Comparison of ENCODE assay signal across 25 cellular contexts in the genomic region with DNA sequence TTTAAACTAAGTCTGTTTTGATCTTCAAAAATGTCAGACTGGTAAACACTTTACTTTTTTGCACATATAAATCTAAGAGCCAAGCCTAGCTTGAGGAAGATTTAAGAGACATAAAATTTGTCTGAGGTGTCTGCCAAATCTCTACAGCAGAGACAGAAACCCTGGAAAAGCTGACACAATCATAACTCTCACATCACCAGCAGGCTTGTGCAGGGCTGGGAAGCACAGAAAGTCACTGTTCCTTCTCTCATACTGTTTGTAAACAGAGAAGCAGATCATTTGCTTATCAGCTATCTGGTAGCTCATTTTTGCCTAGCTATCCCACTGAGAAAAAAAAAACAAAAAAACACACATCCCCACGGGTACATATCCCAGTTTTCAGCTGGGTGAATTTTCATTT. TPM values are rescaled to one million over a fixed set of nuclear protein-coding genes. Genes with fewer than 3 reads are reported as not detected.
A peak's percentile ranks its signal among the peaks of the same experiment; 100 is the strongest.
DNase-seq lines count a peak whose midpoint lies in the region; ATAC-seq and TF ChIP-seq lines count a peak whose summit lies in the region.
"Had no signal": no experiment of that assay in that cellular context is flagged by ENCODE, and none has a peak within 500 bp of the region (broad histone marks: within the 10 kb centered on the region; RNA-seq: fewer than 3 reads in every experiment).

No MANE protein-coding gene starts in this region.

- no peak overlapping the region for H2BK120ac ChIP-seq in IMR-90 (ENCODE audit: low read depth, low read length)

- H3K18ac ChIP-seq in IMR-90 (ENCODE audit: low read depth, low read length) = peak overlapping the region; percentile 23; the same call in 1 of the 2 replicates

- no peaks in the 10 kb centered on the region for H3K79me1 ChIP-seq in IMR-90 (ENCODE audit: low read depth in 1 of 2, low read length in 2 of 2)

- no peak overlapping the region for H3K27ac Mint-ChIP-seq in CD8-positive, alpha-beta T cell
- H3K27ac Mint-ChIP-seq: activated CD4-positive, alpha-beta memory T cell treated with anti-CD3 and anti-CD28 coated beads for 36 hours; activated naive CD8-positive, alpha-beta T cell; activated T-cell treated with anti-CD3 and anti-CD28 coated beads, Interleukin-2, amount 50 U/mL, for 72 hours; CD8-positive, alpha-beta memory T cell; naive thymus-derived CD4-positive, alpha-beta T cell; progenitor cell of endocrine pancreas had no signal

- H3K27me3 ChIP-seq in IMR-90 (ENCODE audit: control insufficient read depth, insufficient read depth, low read length) = no peaks in the 10 kb centered on the region
- no peaks in the 10 kb centered on the region for H3K27me3 ChIP-seq in right cardiac atrium (ENCODE audit: control insufficient read depth, insufficient read depth)
- no peaks in the 10 kb centered on the region for H3K27me3 ChIP-seq in smooth muscle cell (ENCODE audit: low read depth)
- no peaks in the 10 kb centered on the region for H3K27me3 ChIP-seq in CD8-positive, alpha-beta T cell (ENCODE audit: insufficient read depth, low read length)
- H3K27me3 ChIP-seq: gastrocnemius medialis had no signal

- H4K8ac ChIP-seq in IMR-90 (ENCODE audit: low read depth in 2 of 2, low read length in 2 of 2) = no peak overlapping the region

- no peak overlapping the region for H3K14ac ChIP-seq in IMR-90 (replicated peaks; ENCODE audit: low read depth, low read length)

- H2BK15ac ChIP-seq in IMR-90 (ENCODE audit: low read depth, low read length) = no peak overlapping the region

- intact Hi-C loops in IMR-90 (cut with micrococcal nuclease) (no loop called here), right cardiac atrium (cut with DNase I) (no loop called here)
- intact Hi-C loops in CD8-positive, alpha-beta T cell (cut with DNase I, micrococcal nuclease) = no loop called here

- no peak overlapping the region for H2BK5ac ChIP-seq in IMR-90 (ENCODE audit: low read depth, low read length, poor library complexity, severe bottlenecking)

- H3K27ac ChIP-seq in IMR-90 (ENCODE audit: insufficient read depth, low read length) (peak overlapping the region; percentile 55; the same call in 1 of the 2 replicates), right cardiac atrium (ENCODE audit: low read length) (no peak overlapping the region), smooth muscle cell (ENCODE audit: low read depth) (peak overlapping the region; percentile 53)
- no peak overlapping the region for H3K27ac ChIP-seq in CD8-positive, alpha-beta T cell (ENCODE audit: low read depth, low read length)

- BruUV-seq in IMR-90 (replicated peaks; lab: Mats Ljungman, UMichigan) = no TSS peak

- H3K4me2 ChIP-seq in IMR-90 (ENCODE audit: low read depth, low read length) (peak overlapping the region; percentile 5; the same call in 1 of the 2 replicates), smooth muscle cell (peak overlapping the region; percentile 31)

- DNase-seq in IMR-90 (peak; percentile 4), choroid plexus epithelial cell (ENCODE audit: low read depth) (peak; percentile 31), right cardiac atrium (peak in 1 of 3 donors; percentile 42), smooth muscle cell (lab: John Stamatoyannopoulos, UW; ENCODE audit: unreplicated experiment) (no peak), NK-92 (lab: John Stamatoyannopoulos, UW; ENCODE audit: unreplicated experiment) (no peak)
- no peak for DNase-seq in activated T-cell treated with anti-CD3 and anti-CD28 coated beads, Interleukin-2, amount 50 U/mL, for 4 hours
- DNase-seq in activated effector memory CD4-positive, alpha-beta T cell treated with anti-CD3 and anti-CD28 coated beads, Interleukin-2, amount 50 U/mL, for 16 hours = no peak
- no peak for DNase-seq in CD8-positive, alpha-beta T cell
- DNase-seq: activated CD4-positive, alpha-beta memory T cell treated with anti-CD3 and anti-CD28 coated beads for 36 hours; activated T-cell treated with anti-CD3 and anti-CD28 coated beads, Interleukin-2, amount 50 U/mL, for 72 hours; CD8-positive, alpha-beta memory T cell; DND-41; gastrocnemius medialis; naive thymus-derived CD4-positive, alpha-beta T cell; NCI-H1105 treated with DMSO at 0.1 percent for 48 hours; NCI-H2171 treated with DMSO at 0.1 percent for 48 hours; NK-92 treated with Interleukin-12 subunit alpha and Interleukin-12 subunit beta, amount 100 ng/mL, for 24 hours; RPMI8226; stimulated activated CD4-positive, alpha-beta T cell treated with anti-CD3 and anti-CD28 coated beads, Interleukin-15, amount 100 ng/mL, for 24 hours; stimulated activated naive CD4-positive, alpha-beta T cell; T-helper 1 cell had no signal

- H3K9me3 ChIP-seq in IMR-90 (ENCODE audit: control insufficient read depth, insufficient read depth, low read length) (no peaks in the 10 kb centered on the region), right cardiac atrium (ENCODE audit: control insufficient read depth, low read length) (no peaks in the 10 kb centered on the region), smooth muscle cell (replicated peaks; ENCODE audit: low read depth) (no peaks in the 10 kb centered on the region)
- H3K9me3 ChIP-seq in CD8-positive, alpha-beta T cell (ENCODE audit: low read length) = no peaks in the 10 kb centered on the region
- H3K9me3 ChIP-seq: gastrocnemius medialis had no signal

- WGBS in IMR-90 (ENCODE audit: extremely low coverage in 2 of 2, insufficient read length in 1 of 2), 2 experiments = no CpG with 5 or more reads among the region's 1 CpG
- WGBS in right cardiac atrium = 26% methylated on average over 1 of the region's 1 CpG
- 29% methylated on average over 1 of the region's 1 CpG for WGBS in smooth muscle cell (ENCODE audit: low lambda C conversion rate)

- H3K9me1 ChIP-seq in IMR-90 (ENCODE audit: insufficient read depth, low read length) = no peaks in the 10 kb centered on the region

- no peak for TF ChIP-seq POLR2A in IMR-90 (IDR thresholded peaks at IDR 0.05; ENCODE audit: low read depth, low read length)

- dilution Hi-C loops in IMR-90 (cut with HindIII; ENCODE audit: low sequenced_read_pairs, unreplicated experiment) = no loop called here

- H3F3A ChIP-seq in smooth muscle cell (ENCODE audit: low read depth) = no peaks in the 10 kb centered on the region

- H3K9me3 Mint-ChIP-seq in activated T-cell treated with anti-CD3 and anti-CD28 coated beads, Interleukin-2, amount 50 U/mL, for 4 hours = no peaks in the 10 kb centered on the region
- H3K9me3 Mint-ChIP-seq in CD8-positive, alpha-beta T cell = no peaks in the 10 kb centered on the region
- H3K9me3 Mint-ChIP-seq: activated CD4-positive, alpha-beta memory T cell treated with anti-CD3 and anti-CD28 coated beads for 36 hours; activated T-cell treated with anti-CD3 and anti-CD28 coated beads, Interleukin-2, amount 50 U/mL, for 72 hours; CD8-positive, alpha-beta memory T cell; central memory CD8-positive, alpha-beta T cell; naive thymus-derived CD4-positive, alpha-beta T cell had no signal

- TF ChIP-seq RAD21 in IMR-90 (IDR thresholded peaks at IDR 0.05; ENCODE audit: low read length) = no peak

- no peaks in the 10 kb centered on the region for H3K27me3 Mint-ChIP-seq in activated T-cell treated with anti-CD3 and anti-CD28 coated beads, Interleukin-2, amount 50 U/mL, for 4 hours (ENCODE audit: low read depth)
- H3K27me3 Mint-ChIP-seq in CD8-positive, alpha-beta T cell (ENCODE audit: low read depth) = no peaks in the 10 kb centered on the region
- H3K27me3 Mint-ChIP-seq: activated CD4-positive, alpha-beta memory T cell treated with anti-CD3 and anti-CD28 coated beads for 36 hours; activated naive CD8-positive, alpha-beta T cell; central memory CD8-positive, alpha-beta T cell; naive thymus-derived CD4-positive, alpha-beta T cell; progenitor cell of endocrine pancreas had no signal

- no peaks in the 10 kb centered on the region for H4K20me1 ChIP-seq in IMR-90 (ENCODE audit: insufficient read depth, low read length)
- H4K20me1 ChIP-seq in smooth muscle cell (ENCODE audit: low read depth) = no peaks in the 10 kb centered on the region

- H2AK9ac ChIP-seq in IMR-90 (replicated peaks; ENCODE audit: low read depth, low read length, poor library complexity) = no peak overlapping the region

- no peak overlapping the region for H2AK5ac ChIP-seq in IMR-90 (ENCODE audit: low read depth, low read length)

- ATAC-seq in IMR-90 (ENCODE audit: low read depth) (peak; percentile 42; the same call in 1 of the 2 replicates), right cardiac atrium (peak; percentile 71 to 85)
- ATAC-seq in activated T-cell treated with anti-CD3 and anti-CD28 coated beads, Interleukin-2, amount 50 U/mL, for 4 hours = no peak
- no peak for ATAC-seq in CD8-positive, alpha-beta T cell
- ATAC-seq: activated T-cell treated with anti-CD3 and anti-CD28 coated beads, Interleukin-2, amount 50 U/mL, for 72 hours; naive thymus-derived CD4-positive, alpha-beta T cell had no signal

- H3K56ac ChIP-seq in IMR-90 (ENCODE audit: extremely low read depth, insufficient read depth, low read length) = no peak overlapping the region

- H3K4me1 ChIP-seq in IMR-90 (ENCODE audit: control insufficient read depth, insufficient read depth, low read length) (no peaks in the 10 kb centered on the region), right cardiac atrium (ENCODE audit: control insufficient read depth, insufficient read depth, low read length) (no peaks in the 10 kb centered on the region), smooth muscle cell (ENCODE audit: low read depth) (no peaks in the 10 kb centered on the region)
- no peaks in the 10 kb centered on the region for H3K4me1 ChIP-seq in CD8-positive, alpha-beta T cell (ENCODE audit: insufficient read depth, low read length)

- no peak overlapping the region for H4K5ac ChIP-seq in IMR-90 (ENCODE audit: low read depth, low read length)

- no peak for TF ChIP-seq CTCF in IMR-90 (conservative IDR thresholded peaks at IDR 0.05; ENCODE audit: low read depth, low read length)
- no peak for TF ChIP-seq CTCF in choroid plexus epithelial cell (conservative IDR thresholded peaks at IDR 0.05; ENCODE audit: low read depth, low read length)
- TF ChIP-seq CTCF in smooth muscle cell (IDR thresholded peaks at IDR 0.05; ENCODE audit: borderline replicate concordance, insufficient read depth, poor library complexity, severe bottlenecking) = no peak
- no peak for TF ChIP-seq CTCF in CD8-positive, alpha-beta T cell (IDR thresholded peaks at IDR 0.05)

- in situ Hi-C loops in IMR-90 (cut with MboI; ENCODE audit: low sequenced_read_pairs) = no loop called here

- H3K36me3 Mint-ChIP-seq in activated T-cell treated with anti-CD3 and anti-CD28 coated beads, Interleukin-2, amount 50 U/mL, for 4 hours (ENCODE audit: insufficient read depth) = peaks cover 26% of the 10 kb centered on the region
- H3K36me3 Mint-ChIP-seq in CD8-positive, alpha-beta T cell = peaks cover 38% of the 10 kb centered on the region

- peak overlapping the region; percentile 46; the same call in 1 of the 2 replicates for H3K9ac ChIP-seq in IMR-90 (ENCODE audit: low read depth, low read length)
- no peak overlapping the region for H3K9ac ChIP-seq in smooth muscle cell (ENCODE audit: low read depth)

- CTCF ChIA-PET in IMR-90 (lab: Yijun Ruan, JAX) = interaction anchor here (1.6 kb wide), 1 partner anchor 320 kb away, joined by 6 read pairs; no protein-coding TSS in a partner anchor
- CTCF ChIA-PET in CD8-positive, alpha-beta T cell (lab: Charles Lee) = interaction anchor here (1.2 kb wide), 1 partner anchor 21 kb away, joined by 3 read pairs; no protein-coding TSS in a partner anchor

- H2BK20ac ChIP-seq in IMR-90 (ENCODE audit: low read depth, low read length) = no peak overlapping the region

- H2AFZ ChIP-seq in IMR-90 (replicated peaks; ENCODE audit: low read length, poor library complexity) (no peak overlapping the region), smooth muscle cell (ENCODE audit: low read depth) (no peak overlapping the region)

- H3K4me3 ChIP-seq in IMR-90 (ENCODE audit: insufficient read depth, low read depth, low read length) = no peak overlapping the region
- no peak overlapping the region for H3K4me3 ChIP-seq in choroid plexus epithelial cell (ENCODE audit: low read depth, low read length)
- no peak overlapping the region for H3K4me3 ChIP-seq in right cardiac atrium (ENCODE audit: low read length)
- H3K4me3 ChIP-seq in smooth muscle cell = no peak overlapping the region
- no peak overlapping the region for H3K4me3 ChIP-seq in CD8-positive, alpha-beta T cell (ENCODE audit: low read depth, low read length)
- H3K4me3 ChIP-seq: gastrocnemius medialis, lung had no signal

- H3K4me1 Mint-ChIP-seq in activated T-cell treated with anti-CD3 and anti-CD28 coated beads, Interleukin-2, amount 50 U/mL, for 4 hours (ENCODE audit: low read depth) = peaks cover 3% of the 10 kb centered on the region
- peaks cover 4% of the 10 kb centered on the region for H3K4me1 Mint-ChIP-seq in CD8-positive, alpha-beta T cell (ENCODE audit: low read depth)
- H3K4me1 Mint-ChIP-seq: central memory CD8-positive, alpha-beta T cell had no signal

- H3K36me3 ChIP-seq in IMR-90 (ENCODE audit: control insufficient read depth, insufficient read depth, low read length) (no peaks in the 10 kb centered on the region; the same call in 1 of the 2 replicates), smooth muscle cell (ENCODE audit: low read depth) (no peaks in the 10 kb centered on the region)
- H3K36me3 ChIP-seq in CD8-positive, alpha-beta T cell (ENCODE audit: insufficient read depth, low read length) = no peaks in the 10 kb centered on the region

- no peak overlapping the region for H3K23ac ChIP-seq in IMR-90 (ENCODE audit: low read depth, low read length)

- POLR2A ChIA-PET in IMR-90 (lab: Charles Lee; ENCODE audit: unreplicated experiment) = no interaction called here
- POLR2A ChIA-PET in CD8-positive, alpha-beta T cell (lab: Charles Lee) = no interaction called here

- H3K79me2 ChIP-seq in smooth muscle cell (ENCODE audit: low read depth) = no peaks in the 10 kb centered on the region

- no peak overlapping the region for H3K4ac ChIP-seq in IMR-90 (ENCODE audit: low read depth, low read length)

- H4K91ac ChIP-seq in IMR-90 (ENCODE audit: insufficient read depth, low read depth, low read length) = no peak overlapping the region

- no peak overlapping the region for H3K4me3 Mint-ChIP-seq in activated T-cell treated with anti-CD3 and anti-CD28 coated beads, Interleukin-2, amount 50 U/mL, for 4 hours
- H3K4me3 Mint-ChIP-seq in CD8-positive, alpha-beta T cell = no peak overlapping the region
- H3K4me3 Mint-ChIP-seq: activated CD4-positive, alpha-beta memory T cell treated with anti-CD3 and anti-CD28 coated beads for 36 hours; activated naive CD8-positive, alpha-beta T cell; activated T-cell treated with anti-CD3 and anti-CD28 coated beads, Interleukin-2, amount 50 U/mL, for 72 hours; CD8-positive, alpha-beta memory T cell; central memory CD8-positive, alpha-beta T cell; naive thymus-derived CD4-positive, alpha-beta T cell had no signal

RNA-seq across cellular contexts. Expression of a gene that starts 7.0 kb away (rescaled TPM):
- total RNA-seq in IMR-90 (2012; rRNA removed) = 11.1 and 11.8 TPM in 2 replicates
- polyA plus RNA-seq in IMR-90 (2012; rRNA removed) = 5.9 and 6.3 TPM in 2 replicates
- 2.1 and 3.4 TPM in 2 replicates for polyA plus RNA-seq in IMR-90 (2012; cell fraction: cytosol; rRNA removed)
- 0.50 and 3.6 TPM in 2 replicates for polyA plus RNA-seq in IMR-90 (2012; cell fraction: nucleus; rRNA removed; ENCODE audit: low replicate concordance)
- total RNA-seq in right cardiac atrium = 10 to 100 TPM; 17.3 to 20.1 (median 18.2) TPM
- 6.2 TPM for polyA plus RNA-seq in right cardiac atrium
- total RNA-seq in smooth muscle cell = 6.9 and 11.2 TPM in 2 replicates
- 4.5 and 7.0 TPM in 2 replicates for polyA plus RNA-seq in smooth muscle cell
- 10 to 100 TPM; 10.9 to 14.9 (median 13.0) TPM for total RNA-seq in activated T-cell treated with anti-CD3 and anti-CD28 coated beads, Interleukin-2, amount 50 U/mL, for 4 hours
- total RNA-seq in CD8-positive, alpha-beta T cell = 1 to 10 TPM; 4.0 to 4.6 TPM

Comparison
In these comparisons a context has a peak if more than half of its experiments do, and no peak if none do; other contexts are left out.
1. ATAC-seq: peak in IMR-90 (single experiment) and right cardiac atrium (2 of 2); none in activated T-cell treated with anti-CD3 and anti-CD28 coated beads, Interleukin-2, amount 50 U/mL, for 4 hours (0 of 2) and CD8-positive, alpha-beta T cell (single experiment).
2. DNase-seq: peak in IMR-90 (single experiment) and choroid plexus epithelial cell (single experiment); none in smooth muscle cell (single experiment), NK-92 (single experiment), activated T-cell treated with anti-CD3 and anti-CD28 coated beads, Interleukin-2, amount 50 U/mL, for 4 hours (single experiment), activated effector memory CD4-positive, alpha-beta T cell treated with anti-CD3 and anti-CD28 coated beads, Interleukin-2, amount 50 U/mL, for 16 hours (single experiment) and CD8-positive, alpha-beta T cell (0 of 7).
3. H3K27ac ChIP-seq: peak in IMR-90 (single experiment) and smooth muscle cell (single experiment); none in right cardiac atrium (single experiment) and CD8-positive, alpha-beta T cell (single experiment).